25 cellular contexts compared by ENCODE assay signal in the genomic region with DNA sequence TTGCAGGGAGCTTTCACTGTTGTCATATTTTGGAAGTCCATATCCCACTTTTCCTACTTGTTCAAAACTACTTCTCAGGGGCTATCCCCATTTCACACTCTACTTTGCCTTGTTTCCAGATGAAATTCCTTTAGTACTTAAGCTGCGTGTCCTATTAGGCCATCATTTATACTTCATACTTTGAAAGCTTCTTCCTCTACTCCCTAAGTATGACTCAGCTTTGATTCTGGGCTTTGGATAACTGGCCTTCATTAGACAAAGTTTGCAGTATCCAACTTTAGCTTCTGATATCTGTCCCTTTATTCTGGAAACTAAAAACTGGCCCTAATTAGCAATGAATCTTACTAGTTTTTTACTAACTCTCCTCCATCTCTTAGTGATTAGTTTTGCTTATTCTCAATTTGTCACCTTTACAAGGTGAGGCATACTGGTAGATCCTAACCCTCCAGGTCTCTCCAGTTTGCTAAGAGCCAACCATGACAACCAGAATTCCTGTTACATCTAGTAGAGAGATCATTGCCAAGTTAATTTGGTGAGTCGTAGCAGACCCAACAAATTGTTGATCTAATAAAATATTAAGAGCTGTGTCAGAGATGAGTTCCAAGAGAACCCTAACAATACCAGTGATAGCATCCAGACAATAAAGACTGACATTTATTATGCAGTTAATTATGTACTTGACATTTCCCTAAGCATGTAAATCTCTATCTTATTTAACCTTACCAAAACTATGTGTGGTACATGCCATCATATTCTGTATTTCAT. TPM values are rescaled to one million over a fixed set of nuclear protein-coding genes. Genes with fewer than 3 reads are reported as not detected.
A peak's percentile ranks its signal among the peaks of the same experiment; 100 is the strongest.
DNase-seq lines count a peak whose midpoint lies in the region; ATAC-seq and TF ChIP-seq lines count a peak whose summit lies in the region.
"Had no signal": no experiment of that assay in that cellular context is flagged by ENCODE, and none has a peak within 500 bp of the region (broad histone marks: within the 10 kb centered on the region; RNA-seq: fewer than 3 reads in every experiment).

No MANE protein-coding gene starts in this region.

- no TSS peak for BruUV-seq in IMR-90 (replicated peaks; lab: Mats Ljungman, UMichigan)

- H3K27ac ChIP-seq in IMR-90 (ENCODE audit: insufficient read depth, low read length) (no peak overlapping the region), smooth muscle cell (ENCODE audit: low read depth) (peak overlapping the region; percentile 90), Peyer's patch (no peak overlapping the region)
- H3K27ac ChIP-seq: BLaER1, HL-60, SJCRH30 had no signal

- no peaks in the 10 kb centered on the region for H3K79me2 ChIP-seq in smooth muscle cell (ENCODE audit: low read depth)

- WGBS in IMR-90 (ENCODE audit: extremely low coverage in 2 of 2, insufficient read length in 1 of 2), 2 experiments: no CpG with 5 or more reads among the region's 2 CpGs
- WGBS in smooth muscle cell (ENCODE audit: low lambda C conversion rate): 50% methylated on average over 2 of the region's 2 CpGs

- H4K8ac ChIP-seq in IMR-90 (ENCODE audit: low read depth in 2 of 2, low read length in 2 of 2): no peak overlapping the region

- no peaks in the 10 kb centered on the region for H3K79me1 ChIP-seq in IMR-90 (ENCODE audit: low read depth in 1 of 2, low read length in 2 of 2)

- POLR2A ChIA-PET in IMR-90 (lab: Charles Lee; ENCODE audit: unreplicated experiment): no interaction called here

- CTCF ChIA-PET in IMR-90 (lab: Yijun Ruan, JAX): interaction anchor here (0.6 kb wide), 1 partner anchor 64 kb away, joined by 3 read pairs; no protein-coding TSS in a partner anchor

- TF ChIP-seq RAD21 in IMR-90 (IDR thresholded peaks at IDR 0.05; ENCODE audit: low read length): no peak

- dilution Hi-C loops in IMR-90 (cut with HindIII; ENCODE audit: low sequenced_read_pairs, unreplicated experiment): no loop called here

- no peaks in the 10 kb centered on the region for H3K9me3 ChIP-seq in IMR-90 (ENCODE audit: control insufficient read depth, insufficient read depth, low read length)
- H3K9me3 ChIP-seq in smooth muscle cell (replicated peaks; ENCODE audit: low read depth): no peaks in the 10 kb centered on the region
- no peaks in the 10 kb centered on the region for H3K9me3 ChIP-seq in Peyer's patch
- H3K9me3 ChIP-seq: BLaER1 had no signal

- TF ChIP-seq POLR2A in IMR-90 (IDR thresholded peaks at IDR 0.05; ENCODE audit: low read depth, low read length): no peak
- no peak for TF ChIP-seq POLR2A in Peyer's patch (IDR thresholded peaks at IDR 0.05)

- H4K20me1 ChIP-seq in IMR-90 (ENCODE audit: insufficient read depth, low read length): no peaks in the 10 kb centered on the region
- H4K20me1 ChIP-seq in smooth muscle cell (ENCODE audit: low read depth): no peaks in the 10 kb centered on the region
- H4K20me1 ChIP-seq: BLaER1 had no signal

- H2AFZ ChIP-seq in IMR-90 (replicated peaks; ENCODE audit: low read length, poor library complexity) (no peak overlapping the region), smooth muscle cell (ENCODE audit: low read depth) (no peak overlapping the region)

- H3K36me3 ChIP-seq in IMR-90 (ENCODE audit: control insufficient read depth, insufficient read depth, low read length): no peaks in the 10 kb centered on the region
- H3K36me3 ChIP-seq in smooth muscle cell (ENCODE audit: low read depth): no peaks in the 10 kb centered on the region
- H3K36me3 ChIP-seq in Peyer's patch: no peaks in the 10 kb centered on the region
- H3K36me3 ChIP-seq: BLaER1, SJCRH30 had no signal

- no peak overlapping the region for H3K18ac ChIP-seq in IMR-90 (ENCODE audit: low read depth, low read length)

- no peak overlapping the region for H2BK120ac ChIP-seq in IMR-90 (ENCODE audit: low read depth, low read length)

- H2BK15ac ChIP-seq in IMR-90 (ENCODE audit: low read depth, low read length): no peak overlapping the region

- no peak overlapping the region for H3K4ac ChIP-seq in IMR-90 (ENCODE audit: low read depth, low read length)

- H2BK20ac ChIP-seq in IMR-90 (ENCODE audit: low read depth, low read length): no peak overlapping the region

- H3K14ac ChIP-seq in IMR-90 (replicated peaks; ENCODE audit: low read depth, low read length): no peak overlapping the region

- DNase-seq in IMR-90 (peak; percentile 46), amniotic epithelial cell (ENCODE audit: low read depth) (peak; percentile 63), fibroblast of villous mesenchyme (ENCODE audit: low read depth) (peak; percentile 32), smooth muscle cell (lab: John Stamatoyannopoulos, UW; ENCODE audit: unreplicated experiment) (no peak), Peyer's patch (no peak)
- DNase-seq: CD4-positive, alpha-beta T cell; COR-L47; DMS79; GOT3; KG1; NCI-H1092; NCI-H146; NCI-H2029; NCI-H345; NCI-H524; NCI-H774; NK-92 treated with Interleukin-12 subunit alpha and Interleukin-12 subunit beta, amount 100 ng/mL, for 24 hours; SJCRH30 had no signal

- H4K5ac ChIP-seq in IMR-90 (ENCODE audit: low read depth, low read length): no peak overlapping the region

- H3K4me2 ChIP-seq in IMR-90 (ENCODE audit: low read depth, low read length): no peak overlapping the region
- no peak overlapping the region for H3K4me2 ChIP-seq in smooth muscle cell
- H3K4me2 ChIP-seq: BLaER1 had no signal

- H3K23ac ChIP-seq in IMR-90 (ENCODE audit: low read depth, low read length): no peak overlapping the region

- no peak overlapping the region for H2AK9ac ChIP-seq in IMR-90 (replicated peaks; ENCODE audit: low read depth, low read length, poor library complexity)

- H3F3A ChIP-seq in smooth muscle cell (ENCODE audit: low read depth): peaks cover under 1% of the 10 kb centered on the region

- H2BK5ac ChIP-seq in IMR-90 (ENCODE audit: low read depth, low read length, poor library complexity, severe bottlenecking): no peak overlapping the region

- TF ChIP-seq CTCF in IMR-90 (conservative IDR thresholded peaks at IDR 0.05; ENCODE audit: low read depth, low read length) (no peak), fibroblast of villous mesenchyme (IDR thresholded peaks at IDR 0.05; ENCODE audit: insufficient read depth, low read depth, low read length) (no peak), smooth muscle cell (IDR thresholded peaks at IDR 0.05; ENCODE audit: borderline replicate concordance, insufficient read depth, poor library complexity, severe bottlenecking) (no peak), Peyer's patch (IDR thresholded peaks at IDR 0.05) (no peak)

- no peak overlapping the region for H3K56ac ChIP-seq in IMR-90 (ENCODE audit: extremely low read depth, insufficient read depth, low read length)

- H2AK5ac ChIP-seq in IMR-90 (ENCODE audit: low read depth, low read length): no peak overlapping the region

- in situ Hi-C loops in IMR-90 (cut with MboI; ENCODE audit: low sequenced_read_pairs): no loop called here

- ATAC-seq in IMR-90 (ENCODE audit: low read depth) (peak; percentile 72), GM18498 (IDR thresholded peaks at IDR 0.05; ENCODE audit: unreplicated experiment) (no peak), GM21528 (IDR thresholded peaks at IDR 0.05; ENCODE audit: low FRiP score, unreplicated experiment) (no peak), HG03442 (IDR thresholded peaks at IDR 0.05; ENCODE audit: unreplicated experiment) (no peak)
- ATAC-seq: HCT116, HepG2 had no signal

- H3K4me3 ChIP-seq in IMR-90 (ENCODE audit: insufficient read depth, low read depth, low read length) (no peak overlapping the region), fibroblast of villous mesenchyme (ENCODE audit: low read depth, low read length) (no peak overlapping the region), smooth muscle cell (no peak overlapping the region), Peyer's patch (no peak overlapping the region)
- H3K4me3 ChIP-seq: BLaER1, SJCRH30 had no signal

- intact Hi-C loops in IMR-90 (cut with micrococcal nuclease): no loop called here

- no peak overlapping the region for H4K91ac ChIP-seq in IMR-90 (ENCODE audit: insufficient read depth, low read depth, low read length)

- H3K4me1 ChIP-seq in IMR-90 (ENCODE audit: control insufficient read depth, insufficient read depth, low read length) (no peaks in the 10 kb centered on the region; the same call in 1 of the 2 replicates), smooth muscle cell (ENCODE audit: low read depth) (peaks cover 10% of the 10 kb centered on the region), Peyer's patch (no peaks in the 10 kb centered on the region)
- H3K4me1 ChIP-seq: BLaER1, SJCRH30 had no signal

- H3K27me3 ChIP-seq in IMR-90 (ENCODE audit: control insufficient read depth, insufficient read depth, low read length) (no peaks in the 10 kb centered on the region), smooth muscle cell (ENCODE audit: low read depth) (no peaks in the 10 kb centered on the region), Peyer's patch (no peaks in the 10 kb centered on the region)
- H3K27me3 ChIP-seq: BLaER1, SJCRH30 had no signal

- H3K9me1 ChIP-seq in IMR-90 (ENCODE audit: insufficient read depth, low read length): no peaks in the 10 kb centered on the region

- H3K9ac ChIP-seq in IMR-90 (ENCODE audit: low read depth, low read length) (no peak overlapping the region), smooth muscle cell (ENCODE audit: low read depth) (no peak overlapping the region)
- H3K9ac ChIP-seq: BLaER1 had no signal

TF ChIP-seq in IMR-90, 13 proteins besides CTCF, POLR2A, EP300 and RAD21 (continues in another document):
- no peak for TF ChIP-seq RCOR1 (IDR thresholded peaks at IDR 0.05; ENCODE audit: insufficient replicate concordance, low read length)
- TF ChIP-seq SMC3 (IDR thresholded peaks at IDR 0.05; ENCODE audit: low read depth, low read length): no peak
- no peak for TF ChIP-seq RFX5 (IDR thresholded peaks at IDR 0.05; ENCODE audit: low read depth, low read length)
- TF ChIP-seq CHD1 (IDR thresholded peaks at IDR 0.05; ENCODE audit: low read depth, low read length): no peak
- TF ChIP-seq, protein P1, sequence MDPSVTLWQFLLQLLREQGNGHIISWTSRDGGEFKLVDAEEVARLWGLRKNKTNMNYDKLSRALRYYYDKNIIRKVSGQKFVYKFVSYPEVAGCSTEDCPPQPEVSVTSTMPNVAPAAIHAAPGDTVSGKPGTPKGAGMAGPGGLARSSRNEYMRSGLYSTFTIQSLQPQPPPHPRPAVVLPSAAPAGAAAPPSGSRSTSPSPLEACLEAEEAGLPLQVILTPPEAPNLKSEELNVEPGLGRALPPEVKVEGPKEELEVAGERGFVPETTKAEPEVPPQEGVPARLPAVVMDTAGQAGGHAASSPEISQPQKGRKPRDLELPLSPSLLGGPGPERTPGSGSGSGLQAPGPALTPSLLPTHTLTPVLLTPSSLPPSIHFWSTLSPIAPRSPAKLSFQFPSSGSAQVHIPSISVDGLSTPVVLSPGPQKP (IDR thresholded peaks at IDR 0.05; ENCODE audit: borderline replicate concordance, low read depth, low read length): no peak
- TF ChIP-seq MXI1 (IDR thresholded peaks at IDR 0.05; ENCODE audit: borderline replicate concordance, low read depth, low read length): no peak

RNA-seq across cellular contexts. Expression of a gene that starts 31.2 kb away (rescaled TPM):
- total RNA-seq in IMR-90 (2012; rRNA removed) (181 and 204 TPM in 2 replicates), fibroblast of villous mesenchyme (260 and 417 TPM in 2 replicates), smooth muscle cell (360 and 467 TPM in 2 replicates), Peyer's patch (10 to 100 TPM; 28.1 to 35.9 (median 31.2) TPM)
- polyA plus RNA-seq in IMR-90 (2012; rRNA removed) (45.8 and 51.4 TPM in 2 replicates), smooth muscle cell (70.8 and 78.3 TPM in 2 replicates)
- polyA plus RNA-seq in IMR-90 (2012; cell fraction: cytosol; rRNA removed): 12.4 and 14.0 TPM in 2 replicates
- 9.3 and 71.1 TPM in 2 replicates for polyA plus RNA-seq in IMR-90 (2012; cell fraction: nucleus; rRNA removed; ENCODE audit: low replicate concordance)

Comparison
In these comparisons a context has a peak if more than half of its experiments do, and no peak if none do; other contexts are left out.
1. DNase-seq: peak in IMR-90 (single experiment), amniotic epithelial cell (single experiment) and fibroblast of villous mesenchyme (single experiment); none in smooth muscle cell (single experiment) and Peyer's patch (0 of 3).